Comparison of ENCODE assay signal across 16 cellular contexts in genomic region chr1:167689569-167689925, GRCh38. TPM values are rescaled to one million over a fixed set of nuclear protein-coding genes. Genes with fewer than 3 reads are reported as not detected.
A peak's percentile ranks its signal among the peaks of the same experiment; 100 is the strongest.
DNase-seq lines count a peak whose midpoint lies in the region; ATAC-seq and TF ChIP-seq lines count a peak whose summit lies in the region.
"Had no signal": no experiment of that assay in that cellular context is flagged by ENCODE, and none has a peak within 500 bp of the region (broad histone marks: within the 10 kb centered on the region; RNA-seq: fewer than 3 reads in every experiment).

No MANE protein-coding gene starts in this region.

- H3K36me3 Mint-ChIP-seq in activated naive CD4-positive, alpha-beta T cell treated with anti-CD3 and anti-CD28 coated beads, Interleukin-2, amount 10 ng/mL, durations not matched to agents 7 days and 5 days: peaks cover 78% of the 10 kb centered on the region
- H3K36me3 Mint-ChIP-seq in stimulated activated naive CD8-positive, alpha-beta T cell treated with anti-CD3 and anti-CD28 coated beads, Interleukin-15, Interleukin-2, amounts not matched to agents 100 ng/mL and 50 ng/mL, for 24 hours (ENCODE audit: low read depth): peaks cover 60% of the 10 kb centered on the region

- POLR2A ChIA-PET in PC-3 (lab: Charles Lee; ENCODE audit: unreplicated experiment): no interaction called here

- no peak overlapping the region for H3K4me3 Mint-ChIP-seq in activated naive CD4-positive, alpha-beta T cell treated with anti-CD3 and anti-CD28 coated beads, Interleukin-2, amount 10 ng/mL, durations not matched to agents 7 days and 5 days
- peak overlapping the region; percentile 35 for H3K4me3 Mint-ChIP-seq in stimulated activated naive CD8-positive, alpha-beta T cell treated with anti-CD3 and anti-CD28 coated beads, Interleukin-15, Interleukin-2, amounts not matched to agents 100 ng/mL and 50 ng/mL, for 24 hours
- H3K4me3 Mint-ChIP-seq: activated naive CD8-positive, alpha-beta T cell treated with anti-CD3 and anti-CD28 coated beads, Interleukin-2, amount 10 ng/mL, durations not matched to agents 7 days and 5 days had no signal

- BruUV-seq in PC-3 (replicated peaks; lab: Mats Ljungman, UMichigan): no TSS peak

- H3K9me2 ChIP-seq in PC-3 (replicated peaks; ENCODE audit: low read length): no peaks in the 10 kb centered on the region

- CTCF ChIA-PET in activated naive CD4-positive, alpha-beta T cell treated with anti-CD3 and anti-CD28 coated beads, Interleukin-2, amount 10 ng/mL, durations not matched to agents 7 days and 5 days (lab: Charles Lee): interaction anchor here (0.6 to 1.7 kb wide), 3 partner anchors 9 to 89 kb away, joined by 3 to 8 read pairs (median 3); no protein-coding TSS in a partner anchor
- CTCF ChIA-PET in PC-3 (lab: Charles Lee): interaction anchor here (0.9 kb wide), 1 partner anchor 89 kb away, joined by 5 read pairs; no protein-coding TSS in a partner anchor

- no peak overlapping the region for H2AFZ ChIP-seq in PC-3 (ENCODE audit: low read length)

- H3K9ac ChIP-seq in PC-3 (ENCODE audit: low read length): no peak overlapping the region
- H3K9ac ChIP-seq: KMS-11 had no signal

- H3K36me3 ChIP-seq in PC-3 (ENCODE audit: low read depth, low read length) (no peaks in the 10 kb centered on the region), esophagus squamous epithelium (peaks cover 0 to 44% (median 2%) of the 10 kb centered on the region in 3 donors)

- no peak overlapping the region for H3K4me2 ChIP-seq in PC-3 (ENCODE audit: low read length)
- H3K4me2 ChIP-seq: KMS-11 had no signal

- peaks cover 5% of the 10 kb centered on the region for H3K4me1 Mint-ChIP-seq in activated naive CD4-positive, alpha-beta T cell treated with anti-CD3 and anti-CD28 coated beads, Interleukin-2, amount 10 ng/mL, durations not matched to agents 7 days and 5 days
- peaks cover 36% of the 10 kb centered on the region for H3K4me1 Mint-ChIP-seq in stimulated activated naive CD8-positive, alpha-beta T cell treated with anti-CD3 and anti-CD28 coated beads, Interleukin-15, Interleukin-2, amounts not matched to agents 100 ng/mL and 50 ng/mL, for 24 hours (ENCODE audit: low read depth)

- H3K4me1 ChIP-seq in PC-3 (ENCODE audit: insufficient read depth, low read length): peaks cover 7% of the 10 kb centered on the region; the same call in 1 of the 2 replicates
- H3K4me1 ChIP-seq in esophagus squamous epithelium: peaks cover 0 to 11% (median 4%) of the 10 kb centered on the region in 3 donors

- H3K27ac Mint-ChIP-seq in activated naive CD4-positive, alpha-beta T cell treated with anti-CD3 and anti-CD28 coated beads, Interleukin-2, amount 10 ng/mL, durations not matched to agents 7 days and 5 days: peak overlapping the region; percentile 37
- peak overlapping the region; percentile 84 for H3K27ac Mint-ChIP-seq in stimulated activated naive CD8-positive, alpha-beta T cell treated with anti-CD3 and anti-CD28 coated beads, Interleukin-15, Interleukin-2, amounts not matched to agents 100 ng/mL and 50 ng/mL, for 24 hours

- intact Hi-C loops in PC-3 (cut with micrococcal nuclease): loop anchor here (2.0 kb wide), 1 partner anchor 23 kb away; no protein-coding TSS in a partner anchor
- intact Hi-C loops in esophagus squamous epithelium (cut with DNase I): no loop called here

- TF ChIP-seq CTCF in PC-3 (conservative IDR thresholded peaks at IDR 0.05; ENCODE audit: low read depth, low read length) (no peak), esophagus squamous epithelium (IDR thresholded peaks at IDR 0.05) (no peak)

- H3K27me3 ChIP-seq in PC-3 (ENCODE audit: low read length): 0 out of 2 replicates have a peak, but pooled peaks cover 8% of the 10 kb centered on the region
- no peaks in the 10 kb centered on the region for H3K27me3 ChIP-seq in esophagus squamous epithelium

- H3K79me2 ChIP-seq in PC-3 (ENCODE audit: low read length): no peaks in the 10 kb centered on the region

- H3F3A ChIP-seq in PC-3 (ENCODE audit: low read length, unreplicated experiment): no peaks in the 10 kb centered on the region

- no peaks in the 10 kb centered on the region for H3K9me3 Mint-ChIP-seq in activated naive CD4-positive, alpha-beta T cell treated with anti-CD3 and anti-CD28 coated beads, Interleukin-2, amount 10 ng/mL, durations not matched to agents 7 days and 5 days
- H3K9me3 Mint-ChIP-seq in stimulated activated naive CD8-positive, alpha-beta T cell treated with anti-CD3 and anti-CD28 coated beads, Interleukin-15, Interleukin-2, amounts not matched to agents 100 ng/mL and 50 ng/mL, for 24 hours: no peaks in the 10 kb centered on the region
- H3K9me3 Mint-ChIP-seq: activated naive CD8-positive, alpha-beta T cell treated with anti-CD3 and anti-CD28 coated beads, Interleukin-2, amount 10 ng/mL, durations not matched to agents 7 days and 5 days had no signal

- ATAC-seq in PC-3: no peak
- ATAC-seq in GM18858 (IDR thresholded peaks at IDR 0.05; ENCODE audit: unreplicated experiment): no peak
- no peak for ATAC-seq in GM21576 (IDR thresholded peaks at IDR 0.05; ENCODE audit: unreplicated experiment)
- ATAC-seq: GM12878, right cardiac atrium had no signal

- H3K27ac ChIP-seq in PC-3 (ENCODE audit: low read length): no peak overlapping the region
- no peak overlapping the region for H3K27ac ChIP-seq in esophagus squamous epithelium
- H3K27ac ChIP-seq: KMS-11 had no signal

- no peak for DNase-seq in activated naive CD4-positive, alpha-beta T cell treated with anti-CD3 and anti-CD28 coated beads, Interleukin-2, amount 10 ng/mL, durations not matched to agents 7 days and 5 days
- no peak for DNase-seq in activated naive CD4-positive, alpha-beta T cell treated with anti-CD3 and anti-CD28 coated beads, Interleukin-2, amount 50 U/mL, for 16 hours
- peak; percentile 58 for DNase-seq in PC-3
- peak; percentile 19 for DNase-seq in dermis blood vessel endothelial cell
- DNase-seq in esophagus squamous epithelium (lab: John Stamatoyannopoulos, UW): no peak
- DNase-seq: activated naive CD8-positive, alpha-beta T cell treated with anti-CD3 and anti-CD28 coated beads, Interleukin-2, amount 10 ng/mL, durations not matched to agents 7 days and 5 days; glutamatergic neuron; GOT3; NCI-H1048; NCI-H774 had no signal

- H3K4me3 ChIP-seq in PC-3 (ENCODE audit: low read length) (no peak overlapping the region), esophagus squamous epithelium (no peak overlapping the region)
- H3K4me3 ChIP-seq: GM12878 had no signal

- H3K9me3 ChIP-seq in PC-3 (ENCODE audit: low read length) (no peaks in the 10 kb centered on the region), esophagus squamous epithelium (no peaks in the 10 kb centered on the region)

- H4K20me1 ChIP-seq in PC-3 (ENCODE audit: low read length): no peaks in the 10 kb centered on the region

- 68 to 89% methylated on average over 4 of the region's 4 CpGs for WGBS in esophagus squamous epithelium, 2 donors

- no peaks in the 10 kb centered on the region for H3K27me3 Mint-ChIP-seq in activated naive CD4-positive, alpha-beta T cell treated with anti-CD3 and anti-CD28 coated beads, Interleukin-2, amount 10 ng/mL, durations not matched to agents 7 days and 5 days
- no peaks in the 10 kb centered on the region for H3K27me3 Mint-ChIP-seq in stimulated activated naive CD8-positive, alpha-beta T cell treated with anti-CD3 and anti-CD28 coated beads, Interleukin-15, Interleukin-2, amounts not matched to agents 100 ng/mL and 50 ng/mL, for 24 hours
- H3K27me3 Mint-ChIP-seq: activated naive CD8-positive, alpha-beta T cell treated with anti-CD3 and anti-CD28 coated beads, Interleukin-2, amount 10 ng/mL, durations not matched to agents 7 days and 5 days had no signal

- TF ChIP-seq POLR2A in esophagus squamous epithelium (IDR thresholded peaks at IDR 0.05): no peak

RNA-seq across cellular contexts. Expression of gene MPZL1, which starts 32.2 kb away (rescaled TPM):
- total RNA-seq in PC-3 (2014; rRNA removed) (86.5 and 95.1 TPM in 2 replicates), dermis blood vessel endothelial cell (114 and 127 TPM in 2 replicates), esophagus squamous epithelium (10 to 100 TPM; 36.6 to 80.5 (median 74.3) TPM)

RNA-seq across cellular contexts. Expression of gene RCSD1, which starts 59.5 kb away (rescaled TPM):
- total RNA-seq in PC-3 (2014; rRNA removed): not detected in 2 replicates
- 49.2 and 55.7 TPM in 2 replicates for total RNA-seq in dermis blood vessel endothelial cell
- 10 to 100 TPM in 1 of 4 donors, 1 to 10 TPM in 3; 1.2 to 17.7 (median 3.4) TPM for total RNA-seq in esophagus squamous epithelium

Comparison
In these comparisons a context has a peak if more than half of its experiments do, and no peak if none do; other contexts are left out.
1. DNase-seq: peak in PC-3 (single experiment) and dermis blood vessel endothelial cell (single experiment); none in activated naive CD4-positive, alpha-beta T cell treated with anti-CD3 and anti-CD28 coated beads, Interleukin-2, amount 10 ng/mL, durations not matched to agents 7 days and 5 days (single experiment), activated naive CD4-positive, alpha-beta T cell treated with anti-CD3 and anti-CD28 coated beads, Interleukin-2, amount 50 U/mL, for 16 hours (single experiment) and esophagus squamous epithelium (single experiment).